In the genomic region with DNA sequence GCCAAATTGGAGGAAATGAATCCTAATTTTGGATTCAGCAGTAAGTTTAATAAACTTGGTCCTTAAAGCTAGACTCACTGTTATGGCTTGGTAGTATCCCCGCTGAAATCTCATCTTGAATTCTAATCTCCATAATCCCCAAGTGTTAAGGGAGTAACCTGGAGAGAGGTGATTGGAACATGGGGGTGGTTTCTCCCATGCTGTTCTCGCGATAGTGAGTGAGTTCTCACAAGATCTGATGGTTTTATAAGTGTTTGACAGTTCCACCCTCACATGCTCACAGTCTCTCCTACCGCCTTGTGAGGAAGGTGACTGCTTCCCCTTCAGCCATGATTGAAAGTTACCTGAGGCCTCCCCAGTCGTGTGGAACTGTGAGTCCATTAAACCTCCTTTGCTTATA, we compare ENCODE assay signal across 28 cellular contexts.
"Had no signal": no experiment of that assay in that cellular context is flagged by ENCODE, and none has a peak within 500 bp of the region (broad histone marks: within the 10 kb centered on the region; RNA-seq: fewer than 3 reads in every experiment).

No MANE protein-coding gene starts in this region.

- H3K36me3 ChIP-seq: colonic mucosa, esophagus muscularis mucosa, esophagus squamous epithelium, gastrocnemius medialis, gastroesophageal sphincter, heart left ventricle, heart right ventricle had no signal

- H3K27ac ChIP-seq: colonic mucosa, coronary artery, dorsolateral prefrontal cortex, epithelial cell of prostate, esophagus muscularis mucosa, esophagus squamous epithelium, foreskin keratinocyte, gastrocnemius medialis, gastroesophageal sphincter, heart left ventricle, heart right ventricle had no signal

- ATAC-seq: effector memory CD8-positive, alpha-beta T cell; esophagus mucosa; foreskin keratinocyte; gastrocnemius medialis; gastroesophageal sphincter; heart left ventricle; heart right ventricle had no signal

- H3K27ac Mint-ChIP-seq: dendritic cell treated with granulocyte-macrophage colony-stimulating factor and Interleukin-4, amounts not matched to agents 40 ng/mL and 50 ng/mL, for 4 days; effector memory CD8-positive, alpha-beta T cell had no signal

- H3K9me3 ChIP-seq: colonic mucosa, esophagus squamous epithelium, gastrocnemius medialis had no signal

- FAIRE-seq: colon, endometrium, endothelial cell of umbilical vein, frontal cortex had no signal

- H3K4me3 ChIP-seq: colonic mucosa, coronary artery, dorsolateral prefrontal cortex, esophagus muscularis mucosa, esophagus squamous epithelium, gastrocnemius medialis, gastroesophageal sphincter, heart left ventricle, heart right ventricle had no signal

- H3K27me3 Mint-ChIP-seq: dendritic cell treated with granulocyte-macrophage colony-stimulating factor and Interleukin-4, amounts not matched to agents 40 ng/mL and 50 ng/mL, for 4 days; effector memory CD8-positive, alpha-beta T cell had no signal

- H3K27me3 ChIP-seq: colonic mucosa, esophagus muscularis mucosa, esophagus squamous epithelium, gastrocnemius medialis, gastroesophageal sphincter had no signal

- H3K4me3 Mint-ChIP-seq: dendritic cell treated with granulocyte-macrophage colony-stimulating factor and Interleukin-4, amounts not matched to agents 40 ng/mL and 50 ng/mL, for 4 days; effector memory CD8-positive, alpha-beta T cell had no signal

- H3K4me1 ChIP-seq: colonic mucosa, esophagus squamous epithelium, foreskin keratinocyte, gastrocnemius medialis, gastroesophageal sphincter, heart left ventricle, heart right ventricle had no signal

- DNase-seq: colonic mucosa; cortex of kidney; dermis blood vessel endothelial cell; dorsolateral prefrontal cortex; effector CD4-positive, alpha-beta T cell; effector CD8-positive, alpha-beta T cell; effector memory CD4-positive, alpha-beta T cell; effector memory CD8-positive, alpha-beta T cell; erythroblast; esophagus squamous epithelium; foreskin fibroblast; foreskin keratinocyte; foreskin melanocyte; gastrocnemius medialis; glutamatergic neuron; head of caudate nucleus; heart left ventricle; heart right ventricle had no signal
